ENCODE assay signal across 24 cellular contexts in the genomic region with DNA sequence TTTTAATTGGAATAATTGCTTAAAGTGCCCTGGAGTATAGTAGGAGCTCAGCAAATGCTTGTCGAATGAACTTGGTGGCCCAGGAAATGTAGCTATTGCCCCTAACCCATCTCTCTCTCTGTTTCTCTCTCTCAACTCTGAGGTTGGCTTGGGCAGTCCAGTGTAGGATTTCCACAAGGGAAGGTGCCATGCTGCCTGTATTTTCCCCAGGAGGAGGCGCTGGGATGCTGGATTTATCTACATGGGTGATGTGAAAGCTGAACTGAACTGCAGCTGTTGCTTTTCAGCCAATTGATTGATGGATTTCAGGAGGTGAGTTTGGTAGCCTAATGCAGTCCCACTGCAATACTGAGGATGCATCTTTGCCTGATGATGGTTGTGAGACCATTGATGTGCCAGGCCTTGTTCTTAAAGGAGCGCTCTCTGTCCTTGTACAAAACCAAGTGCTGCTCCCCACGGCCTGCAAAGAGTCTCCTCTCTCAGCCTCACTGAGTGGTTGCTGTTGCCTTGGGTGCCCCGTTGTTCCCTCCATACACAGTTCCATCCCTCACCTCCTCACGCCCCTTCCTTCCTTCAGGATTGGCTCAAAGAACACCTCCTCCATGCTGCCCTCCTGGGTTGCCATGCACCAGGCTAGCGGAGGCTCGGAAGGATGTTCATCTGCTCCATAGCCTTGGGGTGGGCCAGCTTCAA.
DNase-seq lines count a peak whose midpoint lies in the region; ATAC-seq, FAIRE-seq and TF ChIP-seq lines count a peak whose summit lies in the region.
"Had no signal": no experiment of that assay in that cellular context is flagged by ENCODE, and none has a peak within 500 bp of the region (broad histone marks: within the 10 kb centered on the region; RNA-seq: fewer than 3 reads in every experiment).

No MANE protein-coding gene starts in this region.

- intact Hi-C loops in Right ventricle myocardium inferior (cut with DNase I): loop anchor here (10.0 kb wide), 1 partner anchor 1538 kb away; no protein-coding TSS in a partner anchor

- H3K9me3 ChIP-seq in right atrium auricular region: no peaks in the 10 kb centered on the region
- H3K9me3 ChIP-seq in effector memory CD4-positive, alpha-beta T cell (ENCODE audit: control insufficient read depth, low read length): no peaks in the 10 kb centered on the region
- H3K9me3 ChIP-seq: ascending aorta, heart left ventricle had no signal

- no peak for ATAC-seq in Right ventricle myocardium inferior
- no peak for ATAC-seq in GM21723 (IDR thresholded peaks at IDR 0.05; ENCODE audit: unreplicated experiment)
- ATAC-seq: heart left ventricle, PC-3, WTC11 had no signal

- H3K4me1 ChIP-seq in right atrium auricular region: no peaks in the 10 kb centered on the region
- H3K4me1 ChIP-seq in effector memory CD4-positive, alpha-beta T cell (ENCODE audit: control insufficient read depth, insufficient read depth, low read length, poor library complexity, severe bottlenecking): no peaks in the 10 kb centered on the region
- H3K4me1 ChIP-seq: ascending aorta, heart left ventricle, SJSA1 had no signal

- no peak for FAIRE-seq in H54 (lab: Jason Lieb, UNC)
- FAIRE-seq: keratinocyte had no signal

- TF ChIP-seq CTCF in right atrium auricular region (IDR thresholded peaks at IDR 0.05): no peak

- in situ Hi-C loops in SK-MEL-5 (cut with HindIII; ENCODE audit: low pct_unique_long_range_greater_than_20kb, low sequenced_read_pairs): no loop called here

- no peak for TF ChIP-seq POLR2A in H54 (IDR thresholded peaks at IDR 0.05; ENCODE audit: low read depth, low read length)

- no peak overlapping the region for H3K27ac ChIP-seq in right atrium auricular region
- no peak overlapping the region for H3K27ac ChIP-seq in effector memory CD4-positive, alpha-beta T cell (ENCODE audit: insufficient read depth, low read length, poor library complexity, severe bottlenecking)
- H3K27ac ChIP-seq: ascending aorta, heart left ventricle, HL-60, SJSA1 had no signal

- H3K27me3 ChIP-seq in right atrium auricular region: no peaks in the 10 kb centered on the region
- H3K27me3 ChIP-seq in effector memory CD4-positive, alpha-beta T cell (replicated peaks; ENCODE audit: control insufficient read depth, insufficient read depth, low read length, poor library complexity, severe bottlenecking): no peaks in the 10 kb centered on the region
- H3K27me3 ChIP-seq: ascending aorta, SJSA1 had no signal

- H3K4me3 ChIP-seq in right atrium auricular region: no peak overlapping the region
- no peak overlapping the region for H3K4me3 ChIP-seq in effector memory CD4-positive, alpha-beta T cell (ENCODE audit: insufficient read depth, low read depth, low read length, poor library complexity, severe bottlenecking)
- H3K4me3 ChIP-seq: ascending aorta, heart left ventricle, SJSA1 had no signal

- H3K36me3 ChIP-seq in right atrium auricular region: no peaks in the 10 kb centered on the region
- H3K36me3 ChIP-seq in effector memory CD4-positive, alpha-beta T cell (ENCODE audit: control insufficient read depth, insufficient read depth, low read length): no peaks in the 10 kb centered on the region
- H3K36me3 ChIP-seq: ascending aorta, heart left ventricle, SJSA1 had no signal

- peak; percentile 18 for DNase-seq in right atrium auricular region (ENCODE audit: low spot score)
- DNase-seq in Right ventricle myocardium inferior (ENCODE audit: missing footprints): no peak
- DNase-seq in SK-MEL-5 (ENCODE audit: low read depth, low spot score): peak; percentile 21
- DNase-seq in left kidney (ENCODE audit: low read depth, low spot score): peak; percentile 51
- DNase-seq in H54 (ENCODE audit: insufficient read length, low spot score): no peak
- no peak for DNase-seq in effector memory CD4-positive, alpha-beta T cell
- DNase-seq in DMS79 (lab: John Stamatoyannopoulos, UW): no peak
- DNase-seq: activated CD4-positive, alpha-beta memory T cell treated with anti-CD3 and anti-CD28 coated beads for 36 hours; activated naive CD4-positive, alpha-beta T cell treated with anti-CD3 and anti-CD28 coated beads, Interleukin-2, amount 10 ng/mL, durations not matched to agents 7 days and 5 days; activated T-cell treated with anti-CD3 and anti-CD28 coated beads, Interleukin-2, amount 50 U/mL, for 24 hours; CD4-positive, CD25-positive, alpha-beta regulatory T cell; heart left ventricle; MV-4-11; naive B cell; NCI-H2081; NCI-H524; PC-3; stimulated activated CD4-positive, alpha-beta T cell treated with anti-CD3 and anti-CD28 coated beads, Interleukin-4, amount 100 ng/mL, for 24 hours had no signal

Comparison
In these comparisons a context has a peak if more than half of its experiments do, and no peak if none do; other contexts are left out.
1. DNase-seq: peak in right atrium auricular region (single experiment), SK-MEL-5 (single experiment) and left kidney (single experiment); none in Right ventricle myocardium inferior (single experiment), H54 (single experiment), effector memory CD4-positive, alpha-beta T cell (0 of 3) and DMS79 (single experiment).